ENCODE assay signal across 8 cellular contexts in the genomic region with DNA sequence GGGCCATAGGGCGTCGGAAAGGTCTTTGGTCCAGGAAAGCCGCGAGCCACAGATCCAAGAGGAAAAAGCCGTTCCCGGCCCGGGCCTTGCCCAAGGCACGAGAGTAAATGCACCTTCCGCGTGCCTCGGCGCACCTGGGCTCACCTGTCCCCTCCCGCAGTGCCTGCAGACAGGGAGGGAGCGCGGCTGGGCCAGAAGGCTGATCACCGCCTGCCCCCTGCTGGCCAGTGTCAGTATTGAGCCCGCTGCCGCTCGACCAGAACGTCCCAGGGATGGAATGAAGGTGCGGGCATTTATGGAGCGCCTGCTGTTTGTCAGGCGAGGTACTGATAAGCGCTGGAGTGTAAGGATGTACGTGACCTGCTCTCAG. TPM values are rescaled to one million over a fixed set of nuclear protein-coding genes. Genes with fewer than 3 reads are reported as not detected.
DNase-seq lines count a peak whose midpoint lies in the region; ATAC-seq, FAIRE-seq and TF ChIP-seq lines count a peak whose summit lies in the region.

No MANE protein-coding gene starts in this region.

- H3K36me3 Mint-ChIP-seq in T-helper 17 cell (ENCODE audit: low read depth) (no peaks in the 10 kb centered on the region), progenitor cell of endocrine pancreas (ENCODE audit: insufficient read depth) (no peaks in the 10 kb centered on the region)

- H3K4me3 ChIP-seq in right atrium auricular region (peak overlapping the region; percentile 24 to 54), upper lobe of right lung (peak overlapping the region; percentile 57)

- H3K27ac ChIP-seq in right atrium auricular region, result peak overlapping the region; percentile 78 to 81
- peak overlapping the region; percentile 53 for H3K27ac ChIP-seq in upper lobe of right lung

- H3K27me3 ChIP-seq in right atrium auricular region (no peaks in the 10 kb centered on the region), upper lobe of right lung (no peaks in the 10 kb centered on the region)

- H3K36me3 ChIP-seq in right atrium auricular region, result no peaks in the 10 kb centered on the region
- H3K36me3 ChIP-seq in upper lobe of right lung, result no peaks in the 10 kb centered on the region

- H3K9me3 Mint-ChIP-seq in progenitor cell of endocrine pancreas (ENCODE audit: low read depth), result no peaks in the 10 kb centered on the region

- H3K4me3 Mint-ChIP-seq in T-helper 17 cell (peak overlapping the region; percentile 92), progenitor cell of endocrine pancreas (ENCODE audit: low read depth) (peak overlapping the region; percentile 75)

- H3K4me1 Mint-ChIP-seq in T-helper 17 cell (peaks cover 10% of the 10 kb centered on the region), progenitor cell of endocrine pancreas (ENCODE audit: low read depth) (peaks cover 10% of the 10 kb centered on the region)

- peak overlapping the region; percentile 76 for H3K27ac Mint-ChIP-seq in T-helper 17 cell
- H3K27ac Mint-ChIP-seq in progenitor cell of endocrine pancreas, result peak overlapping the region; percentile 96

- DNase-seq in D721Med (ENCODE audit: insufficient read length, low spot score), result no peak
- peak; percentile 65 for DNase-seq in H54 (ENCODE audit: insufficient read length, low spot score)
- peak; percentile 42 for DNase-seq in NCI-H1417 treated with DMSO at 0.1 percent for 48 hours (lab: John Stamatoyannopoulos, UW)
- peak; percentile 77 to 84 (median 78) for DNase-seq in T-helper 17 cell
- DNase-seq in amygdala (lab: John Stamatoyannopoulos, UW), result peak in 49 of 56 donors; percentile 15 to 80 (median 50)
- DNase-seq in right atrium auricular region (ENCODE audit: low spot score), result peak; percentile 88
- DNase-seq in progenitor cell of endocrine pancreas (ENCODE audit: low spot score, unreplicated experiment), result peak; percentile 94
- DNase-seq in upper lobe of right lung, result peak; percentile 94

- intact Hi-C loops in upper lobe of right lung (cut with DNase I), result loop anchor here (5.0 to 10.0 kb wide), 3 partner anchors 95 to 205 kb away; a partner anchor contains a TSS

- no peak for FAIRE-seq in D721Med (lab: Jason Lieb, UNC)
- no peak for FAIRE-seq in H54 (lab: Jason Lieb, UNC)

- H3K27me3 Mint-ChIP-seq in T-helper 17 cell (peaks cover 15% of the 10 kb centered on the region), progenitor cell of endocrine pancreas (peaks cover 10% of the 10 kb centered on the region)

- H3K4me1 ChIP-seq in right atrium auricular region (peaks cover 0 to 21% of the 10 kb centered on the region in 2 donors), upper lobe of right lung (peaks cover 12% of the 10 kb centered on the region)

- ATAC-seq in T-helper 17 cell (peak; percentile 98), upper lobe of right lung (peak; percentile 93)

- TF ChIP-seq CTCF in D721Med (IDR thresholded peaks at IDR 0.05; ENCODE audit: insufficient read depth, missing control alignments) (peak; percentile 92), right atrium auricular region (IDR thresholded peaks at IDR 0.05) (peak; percentile 94 to 97), progenitor cell of endocrine pancreas (IDR thresholded peaks at IDR 0.05; ENCODE audit: unreplicated experiment) (peak; percentile 99), upper lobe of right lung (IDR thresholded peaks at IDR 0.05) (peak; percentile 99)

- H3K9me3 ChIP-seq in T-helper 17 cell (ENCODE audit: control insufficient read depth, low read length, poor library complexity, severe bottlenecking), result no peaks in the 10 kb centered on the region
- H3K9me3 ChIP-seq in right atrium auricular region, result no peaks in the 10 kb centered on the region
- no peaks in the 10 kb centered on the region for H3K9me3 ChIP-seq in upper lobe of right lung

- TF ChIP-seq POLR2A in H54 (IDR thresholded peaks at IDR 0.05; ENCODE audit: low read depth, low read length), result no peak

RNA-seq across cellular contexts. Expression of a gene that starts 0.7 kb away (rescaled TPM):
- under 1 TPM; 0.16 to 0.67 TPM for total RNA-seq in T-helper 17 cell
- 10 to 100 TPM in 1 of 2 donors, 1 to 10 TPM in 1; 9.7 to 13.7 TPM for total RNA-seq in right atrium auricular region
- total RNA-seq in progenitor cell of endocrine pancreas, result 18.3 and 18.4 TPM in 2 replicates
- total RNA-seq in upper lobe of right lung, result 18.4 TPM

RNA-seq across cellular contexts. Expression of a gene that starts 22.4 kb away (rescaled TPM):
- 1 to 10 TPM; 4.1 to 4.9 TPM for total RNA-seq in T-helper 17 cell
- total RNA-seq in right atrium auricular region, result 10 to 100 TPM; 23.8 to 25.7 TPM
- 8.9 and 9.1 TPM in 2 replicates for total RNA-seq in progenitor cell of endocrine pancreas
- 45.3 TPM for total RNA-seq in upper lobe of right lung

RNA-seq across cellular contexts. Expression of a gene that starts 26.7 kb away (rescaled TPM):
- total RNA-seq in T-helper 17 cell (not detected), right atrium auricular region (1 to 10 TPM; 1.8 to 4.9 TPM), progenitor cell of endocrine pancreas (0.96 and 1.3 TPM in 2 replicates), upper lobe of right lung (not detected)

Comparison
In these comparisons a context has a peak if more than half of its experiments do, and no peak if none do; other contexts are left out.
1. RNA of a gene that starts 0.7 kb away (total RNA-seq): 18.3 to 18.4 TPM in progenitor cell of endocrine pancreas, 18.4 TPM in upper lobe of right lung (single experiment) and 9.7 to 13.7 TPM in right atrium auricular region; 0.16 to 0.67 TPM in T-helper 17 cell; every median in the first group is over 4 times any median in the second.
2. Peak in every context shown above with its lines, with median percentiles within 50 percentile points of each other: CTCF ChIP-seq.